Comparison of ENCODE assay signal across 27 cellular contexts in the genomic region with DNA sequence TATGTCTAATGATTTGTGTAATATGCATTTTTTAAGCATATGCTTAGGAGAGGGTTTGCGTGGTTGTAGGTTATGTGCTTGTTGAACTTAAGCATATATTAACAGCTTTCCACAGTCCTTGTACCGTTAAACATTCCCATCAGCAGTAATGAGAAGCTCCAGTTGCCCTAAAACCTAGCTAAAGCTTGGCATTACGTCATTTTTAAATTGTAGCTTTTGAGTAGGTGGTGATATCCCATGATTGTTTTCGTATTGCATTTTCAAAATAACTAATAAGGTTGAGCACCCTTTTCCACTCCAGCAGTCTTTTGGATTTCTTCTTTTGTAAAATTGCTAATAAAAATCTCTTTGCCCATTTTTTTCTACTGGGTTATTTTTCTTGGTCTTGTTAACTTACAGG.
"Had no signal": no experiment of that assay in that cellular context is flagged by ENCODE, and none has a peak within 500 bp of the region (broad histone marks: within the 10 kb centered on the region; RNA-seq: fewer than 3 reads in every experiment).

No MANE protein-coding gene starts in this region.

- H3K9me3 ChIP-seq: stomach, suprapubic skin, testis, thoracic aorta, thyroid gland, tibial artery, tibial nerve, transverse colon, upper lobe of left lung, upper lobe of right lung, uterus, vagina had no signal

- ATAC-seq: stimulated activated effector memory CD8-positive, alpha-beta T cell treated with anti-CD3 and anti-CD28 coated beads, Interleukin-12 subunit alpha, Interleukin-12 subunit beta, amount 100 ng/mL, for 72 hours; stimulated activated memory B cell treated with anti-CD40 and anti-IgM and Interleukin-4, amounts not matched to agents 10 μg/mL and 1 μg/mL and 100 μg/mL, for 72 hours; stimulated activated naive B cell treated with anti-CD40 and anti-IgM and Interleukin-4, amounts not matched to agents 10 μg/mL and 1 μg/mL and 100 μg/mL, for 72 hours; stimulated activated naive CD8-positive, alpha-beta T cell treated with anti-CD3 and anti-CD28 coated beads, Interleukin-15, amount 100 ng/mL, for 72 hours; stimulated activated naive CD8-positive, alpha-beta T cell treated with anti-CD3 and anti-CD28 coated beads, Interleukin-15, Interleukin-2, amounts not matched to agents 100 U/mL and 50 U/mL, for 24 hours; upper lobe of right lung had no signal

- H3K27ac ChIP-seq: stomach, suprapubic skin, testis, thoracic aorta, thyroid gland, tibial artery, tibial nerve, transverse colon, upper lobe of left lung, upper lobe of right lung, uterus, vagina had no signal

- H3K4me1 ChIP-seq: stomach, suprapubic skin, testis, thyroid gland, tibial artery, transverse colon, upper lobe of left lung, upper lobe of right lung, uterus, vagina had no signal

- DNase-seq: stimulated activated CD4-positive, alpha-beta T cell treated with anti-CD3 and anti-CD28 coated beads, Interleukin-2, amount 100 ng/mL, for 48 hours; stimulated activated CD4-positive, alpha-beta T cell treated with anti-CD3 and anti-CD28 coated beads, Interleukin-4, amount 100 ng/mL, for 1 hour; stimulated activated CD4-positive, alpha-beta T cell treated with anti-CD3 and anti-CD28 coated beads, Interleukin-4, amount 100 ng/mL, for 24 hours; stimulated activated CD4-positive, alpha-beta T cell treated with anti-CD3 and anti-CD28 coated beads, Interleukin-4, amount 100 ng/mL, for 4 hours; stimulated activated CD8-positive, alpha-beta memory T cell treated with anti-CD3 and anti-CD28 coated beads, Interleukin-4, amount 100 ng/mL, for 48 hours; stimulated activated naive B cell treated with anti-CD40 and anti-IgM and Interleukin-4, amounts not matched to agents 10 μg/mL and 1 μg/mL and 100 μg/mL, for 72 hours; stimulated activated naive CD4-positive, alpha-beta T cell; stimulated activated naive CD4-positive, alpha-beta T cell treated with Interleukin-2 at 50 U/mL for 16 hours; stimulated activated naive CD8-positive, alpha-beta T cell treated with anti-CD3 and anti-CD28 coated beads, Interleukin-15, amount 100 ng/mL, for 72 hours; stimulated activated naive CD8-positive, alpha-beta T cell treated with anti-CD3 and anti-CD28 coated beads, Interleukin-15, Interleukin-2, amounts not matched to agents 100 U/mL and 50 U/mL, for 24 hours; stomach; substantia nigra; testis; thyroid gland; tibial artery; transverse colon; trophoblast cell; upper lobe of left lung; upper lobe of right lung; uterus had no signal

- H3K27me3 ChIP-seq: stomach, suprapubic skin, testis, thyroid gland, tibial artery, tibial nerve, transverse colon, upper lobe of left lung, upper lobe of right lung, uterus, vagina had no signal

- H3K4me3 ChIP-seq: stomach, suprapubic skin, testis, thoracic aorta, thyroid gland, tibial artery, tibial nerve, transverse colon, upper lobe of left lung, upper lobe of right lung, uterus, vagina had no signal

- FAIRE-seq: urothelium cell line had no signal

- H3K36me3 ChIP-seq: stomach, suprapubic skin, thoracic aorta, thyroid gland, tibial artery, tibial nerve, transverse colon, upper lobe of left lung, upper lobe of right lung, uterus, vagina had no signal
